Comparison of ENCODE assay signal across 1 cellular context in the genomic region with DNA sequence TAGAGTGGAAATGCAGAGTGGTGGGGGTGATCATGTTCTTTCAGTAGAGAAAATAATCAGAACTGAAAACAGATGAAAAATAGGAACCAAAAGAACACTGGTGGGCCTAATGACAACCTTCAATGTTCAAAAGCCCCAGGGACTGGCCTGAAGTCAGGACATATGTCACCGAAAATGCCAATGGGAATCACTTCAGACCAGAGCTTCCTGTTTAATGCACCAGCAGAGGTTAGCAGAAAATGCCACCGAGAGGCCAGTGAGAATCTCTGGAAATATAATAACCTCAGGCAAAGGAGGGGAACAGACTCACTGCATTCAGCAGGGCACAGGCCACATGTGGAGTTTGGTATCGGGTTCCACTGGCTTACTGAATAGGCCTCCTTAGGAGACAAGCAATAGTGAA.
A peak's percentile ranks its signal among the peaks of the same experiment; 100 is the strongest.
TF ChIP-seq lines count a peak whose summit lies in the region.

No MANE protein-coding gene starts in this region.

TF ChIP-seq in GM12878, 131 proteins besides CTCF, POLR2A, EP300 and RAD21 (continued from another document):
- TF ChIP-seq, protein P1, sequence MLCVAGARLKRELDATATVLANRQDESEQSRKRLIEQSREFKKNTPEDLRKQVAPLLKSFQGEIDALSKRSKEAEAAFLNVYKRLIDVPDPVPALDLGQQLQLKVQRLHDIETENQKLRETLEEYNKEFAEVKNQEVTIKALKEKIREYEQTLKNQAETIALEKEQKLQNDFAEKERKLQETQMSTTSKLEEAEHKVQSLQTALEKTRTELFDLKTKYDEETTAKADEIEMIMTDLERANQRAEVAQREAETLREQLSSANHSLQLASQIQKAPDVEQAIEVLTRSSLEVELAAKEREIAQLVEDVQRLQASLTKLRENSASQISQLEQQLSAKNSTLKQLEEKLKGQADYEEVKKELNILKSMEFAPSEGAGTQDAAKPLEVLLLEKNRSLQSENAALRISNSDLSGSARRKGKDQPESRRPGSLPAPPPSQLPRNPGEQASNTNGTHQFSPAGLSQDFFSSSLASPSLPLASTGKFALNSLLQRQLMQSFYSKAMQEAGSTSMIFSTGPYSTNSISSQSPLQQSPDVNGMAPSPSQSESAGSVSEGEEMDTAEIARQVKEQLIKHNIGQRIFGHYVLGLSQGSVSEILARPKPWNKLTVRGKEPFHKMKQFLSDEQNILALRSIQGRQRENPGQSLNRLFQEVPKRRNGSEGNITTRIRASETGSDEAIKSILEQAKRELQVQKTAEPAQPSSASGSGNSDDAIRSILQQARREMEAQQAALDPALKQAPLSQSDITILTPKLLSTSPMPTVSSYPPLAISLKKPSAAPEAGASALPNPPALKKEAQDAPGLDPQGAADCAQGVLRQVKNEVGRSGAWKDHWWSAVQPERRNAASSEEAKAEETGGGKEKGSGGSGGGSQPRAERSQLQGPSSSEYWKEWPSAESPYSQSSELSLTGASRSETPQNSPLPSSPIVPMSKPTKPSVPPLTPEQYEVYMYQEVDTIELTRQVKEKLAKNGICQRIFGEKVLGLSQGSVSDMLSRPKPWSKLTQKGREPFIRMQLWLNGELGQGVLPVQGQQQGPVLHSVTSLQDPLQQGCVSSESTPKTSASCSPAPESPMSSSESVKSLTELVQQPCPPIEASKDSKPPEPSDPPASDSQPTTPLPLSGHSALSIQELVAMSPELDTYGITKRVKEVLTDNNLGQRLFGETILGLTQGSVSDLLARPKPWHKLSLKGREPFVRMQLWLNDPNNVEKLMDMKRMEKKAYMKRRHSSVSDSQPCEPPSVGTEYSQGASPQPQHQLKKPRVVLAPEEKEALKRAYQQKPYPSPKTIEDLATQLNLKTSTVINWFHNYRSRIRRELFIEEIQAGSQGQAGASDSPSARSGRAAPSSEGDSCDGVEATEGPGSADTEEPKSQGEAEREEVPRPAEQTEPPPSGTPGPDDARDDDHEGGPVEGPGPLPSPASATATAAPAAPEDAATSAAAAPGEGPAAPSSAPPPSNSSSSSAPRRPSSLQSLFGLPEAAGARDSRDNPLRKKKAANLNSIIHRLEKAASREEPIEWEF (IDR thresholded peaks at IDR 0.05; ENCODE audit: insufficient replicate concordance, low read depth, low read length), result peak; percentile 36
- TF ChIP-seq RUNX3 (IDR thresholded peaks at IDR 0.05; ENCODE audit: low read length) (peak; percentile 60; the same call in 1 of the 2 replicates), SPI1 (IDR thresholded peaks at IDR 0.05; ENCODE audit: borderline replicate concordance, insufficient read depth, low read depth, low read length) (peak; percentile 31; the same call in 1 of the 2 replicates), MTA2 (IDR thresholded peaks at IDR 0.05; ENCODE audit: low read depth) (peak; percentile 81; the same call in 1 of the 2 replicates), NBN (IDR thresholded peaks at IDR 0.05) (0 out of 2 replicates have a peak, but pooled peaks have one; percentile 49), RAD51 (IDR thresholded peaks at IDR 0.05) (no peak), DPF2 (IDR thresholded peaks at IDR 0.05) (0 out of 2 replicates have a peak, but pooled peaks have one; percentile 30), SIN3A (IDR thresholded peaks at IDR 0.05; ENCODE audit: low read depth, low read length) (no peak), SP1 (IDR thresholded peaks at IDR 0.05; ENCODE audit: low read depth, low read length) (no peak), IKZF1 (conservative IDR thresholded peaks at IDR 0.05) (peak; percentile 90; the same call in 1 of the 2 replicates), ZSCAN29 (IDR thresholded peaks at IDR 0.05) (no peak), NR2F1 (conservative IDR thresholded peaks at IDR 0.05) (no peak), IKZF2 (IDR thresholded peaks at IDR 0.05) (peak; percentile 91 to 94), SREBF2 (IDR thresholded peaks at IDR 0.05; ENCODE audit: low read length) (no peak), JUNB (IDR thresholded peaks at IDR 0.05) (0 out of 2 replicates have a peak, but pooled peaks have one; percentile 22), SMAD5 (IDR thresholded peaks at IDR 0.05; ENCODE audit: low read depth) (no peak), GABPA (IDR thresholded peaks at IDR 0.05; ENCODE audit: low read depth) (no peak), TCF12 (IDR thresholded peaks at IDR 0.05; ENCODE audit: low read depth, low read length) (no peak), ZNF217 (IDR thresholded peaks at IDR 0.05) (no peak), CEBPB (IDR thresholded peaks at IDR 0.05; ENCODE audit: borderline replicate concordance in 1 of 2, low read depth in 2 of 2, low read length in 2 of 2) (peak in 1 of 2 experiments; percentile 25; a peak in 1 of 4 replicates), CHD2 (IDR thresholded peaks at IDR 0.05; ENCODE audit: borderline replicate concordance, low read depth, low read length) (peak; percentile 45; the same call in 1 of the 2 replicates), EED (IDR thresholded peaks at IDR 0.05; ENCODE audit: low read depth) (peak; percentile 95), PAX5 (IDR thresholded peaks at IDR 0.05; ENCODE audit: borderline replicate concordance, low read depth, low read length) (0 out of 2 replicates have a peak, but pooled peaks have one; percentile 19), SUPT20H (IDR thresholded peaks at IDR 0.05; ENCODE audit: borderline replicate concordance, control insufficient read depth, low read depth, low read length) (no peak), NFIC (IDR thresholded peaks at IDR 0.05; ENCODE audit: low read depth, low read length) (peak; percentile 81), HDAC6 (IDR thresholded peaks at IDR 0.05; ENCODE audit: unreplicated experiment) (no peak), ATF7 (IDR thresholded peaks at IDR 0.05; ENCODE audit: low read depth) (peak; percentile 56; the same call in 1 of the 2 replicates), POU2F2 (IDR thresholded peaks at IDR 0.05; ENCODE audit: borderline replicate concordance, low read depth, low read length) (0 out of 3 replicates have a peak, but pooled peaks have one; percentile 15), NFYA (IDR thresholded peaks at IDR 0.05; ENCODE audit: borderline replicate concordance, low read depth, low read length) (no peak), NR2C1 (IDR thresholded peaks at IDR 0.05) (no peak), ETV6 (conservative IDR thresholded peaks at IDR 0.05 in 1 of 2, IDR thresholded peaks at IDR 0.05 in 1 of 2; ENCODE audit: borderline replicate concordance in 1 of 2, low read depth in 1 of 2) (peak in 1 of 2 experiments; percentile 47; a peak in 1 of 4 replicates), BCL11A (IDR thresholded peaks at IDR 0.05; ENCODE audit: low read depth, low read length) (peak; percentile 31; the same call in 1 of the 2 replicates)
- TF ChIP-seq, protein P2, sequence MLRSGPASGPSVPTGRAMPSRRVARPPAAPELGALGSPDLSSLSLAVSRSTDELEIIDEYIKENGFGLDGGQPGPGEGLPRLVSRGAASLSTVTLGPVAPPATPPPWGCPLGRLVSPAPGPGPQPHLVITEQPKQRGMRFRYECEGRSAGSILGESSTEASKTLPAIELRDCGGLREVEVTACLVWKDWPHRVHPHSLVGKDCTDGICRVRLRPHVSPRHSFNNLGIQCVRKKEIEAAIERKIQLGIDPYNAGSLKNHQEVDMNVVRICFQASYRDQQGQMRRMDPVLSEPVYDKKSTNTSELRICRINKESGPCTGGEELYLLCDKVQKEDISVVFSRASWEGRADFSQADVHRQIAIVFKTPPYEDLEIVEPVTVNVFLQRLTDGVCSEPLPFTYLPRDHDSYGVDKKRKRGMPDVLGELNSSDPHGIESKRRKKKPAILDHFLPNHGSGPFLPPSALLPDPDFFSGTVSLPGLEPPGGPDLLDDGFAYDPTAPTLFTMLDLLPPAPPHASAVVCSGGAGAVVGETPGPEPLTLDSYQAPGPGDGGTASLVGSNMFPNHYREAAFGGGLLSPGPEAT (IDR thresholded peaks at IDR 0.05; ENCODE audit: low read depth), result peak; percentile 85
- TF ChIP-seq, protein P3, sequence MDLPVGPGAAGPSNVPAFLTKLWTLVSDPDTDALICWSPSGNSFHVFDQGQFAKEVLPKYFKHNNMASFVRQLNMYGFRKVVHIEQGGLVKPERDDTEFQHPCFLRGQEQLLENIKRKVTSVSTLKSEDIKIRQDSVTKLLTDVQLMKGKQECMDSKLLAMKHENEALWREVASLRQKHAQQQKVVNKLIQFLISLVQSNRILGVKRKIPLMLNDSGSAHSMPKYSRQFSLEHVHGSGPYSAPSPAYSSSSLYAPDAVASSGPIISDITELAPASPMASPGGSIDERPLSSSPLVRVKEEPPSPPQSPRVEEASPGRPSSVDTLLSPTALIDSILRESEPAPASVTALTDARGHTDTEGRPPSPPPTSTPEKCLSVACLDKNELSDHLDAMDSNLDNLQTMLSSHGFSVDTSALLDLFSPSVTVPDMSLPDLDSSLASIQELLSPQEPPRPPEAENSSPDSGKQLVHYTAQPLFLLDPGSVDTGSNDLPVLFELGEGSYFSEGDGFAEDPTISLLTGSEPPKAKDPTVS (IDR thresholded peaks at IDR 0.05; ENCODE audit: low read depth, low read length), result no peak
- TF ChIP-seq, protein P4, sequence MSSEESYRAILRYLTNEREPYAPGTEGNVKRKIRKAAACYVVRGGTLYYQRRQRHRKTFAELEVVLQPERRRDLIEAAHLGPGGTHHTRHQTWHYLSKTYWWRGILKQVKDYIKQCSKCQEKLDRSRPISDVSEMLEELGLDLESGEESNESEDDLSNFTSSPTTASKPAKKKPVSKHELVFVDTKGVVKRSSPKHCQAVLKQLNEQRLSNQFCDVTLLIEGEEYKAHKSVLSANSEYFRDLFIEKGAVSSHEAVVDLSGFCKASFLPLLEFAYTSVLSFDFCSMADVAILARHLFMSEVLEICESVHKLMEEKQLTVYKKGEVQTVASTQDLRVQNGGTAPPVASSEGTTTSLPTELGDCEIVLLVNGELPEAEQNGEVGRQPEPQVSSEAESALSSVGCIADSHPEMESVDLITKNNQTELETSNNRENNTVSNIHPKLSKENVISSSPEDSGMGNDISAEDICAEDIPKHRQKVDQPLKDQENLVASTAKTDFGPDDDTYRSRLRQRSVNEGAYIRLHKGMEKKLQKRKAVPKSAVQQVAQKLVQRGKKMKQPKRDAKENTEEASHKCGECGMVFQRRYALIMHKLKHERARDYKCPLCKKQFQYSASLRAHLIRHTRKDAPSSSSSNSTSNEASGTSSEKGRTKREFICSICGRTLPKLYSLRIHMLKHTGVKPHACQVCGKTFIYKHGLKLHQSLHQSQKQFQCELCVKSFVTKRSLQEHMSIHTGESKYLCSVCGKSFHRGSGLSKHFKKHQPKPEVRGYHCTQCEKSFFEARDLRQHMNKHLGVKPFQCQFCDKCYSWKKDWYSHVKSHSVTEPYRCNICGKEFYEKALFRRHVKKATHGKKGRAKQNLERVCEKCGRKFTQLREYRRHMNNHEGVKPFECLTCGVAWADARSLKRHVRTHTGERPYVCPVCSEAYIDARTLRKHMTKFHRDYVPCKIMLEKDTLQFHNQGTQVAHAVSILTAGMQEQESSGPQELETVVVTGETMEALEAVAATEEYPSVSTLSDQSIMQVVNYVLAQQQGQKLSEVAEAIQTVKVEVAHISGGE (CRISPR knock-in tag; IDR thresholded peaks at IDR 0.05), result no peak
